Comparison of ENCODE assay signal across 21 cellular contexts in genomic region chr12:113318900-113319628, GRCh38. TPM values are rescaled to one million over a fixed set of nuclear protein-coding genes. Genes with fewer than 3 reads are reported as not detected.
DNase-seq lines count a peak whose midpoint lies in the region; ATAC-seq and TF ChIP-seq lines count a peak whose summit lies in the region.
"Had no signal": no experiment of that assay in that cellular context is flagged by ENCODE, and none has a peak within 500 bp of the region (broad histone marks: within the 10 kb centered on the region; RNA-seq: fewer than 3 reads in every experiment).

No MANE protein-coding gene starts in this region.

- peak overlapping the region; percentile 67 for H3K27ac Mint-ChIP-seq in activated naive CD8-positive, alpha-beta T cell treated with anti-CD3 and anti-CD28 coated beads, Interleukin-2, amount 10 ng/mL, durations not matched to agents 7 days and 5 days
- H3K27ac Mint-ChIP-seq in activated naive CD8-positive, alpha-beta T cell treated with anti-CD3 and anti-CD28 coated beads for 36 hours, result no peak overlapping the region
- H3K27ac Mint-ChIP-seq in T-helper 17 cell, result peak overlapping the region; percentile 4
- H3K27ac Mint-ChIP-seq in effector memory CD8-positive, alpha-beta T cell, result peak overlapping the region; percentile 41 to 62
- H3K27ac Mint-ChIP-seq in stimulated activated effector memory CD8-positive, alpha-beta T cell treated with anti-CD3 and anti-CD28 coated beads, Interleukin-12 subunit alpha, Interleukin-12 subunit beta, amount 100 ng/mL, for 72 hours, result peak overlapping the region; percentile 41

- H3K4me3 ChIP-seq in right lobe of liver, result no peak overlapping the region

- peaks cover 0 to 28% (median 6%) of the 10 kb centered on the region in 4 donors for H3K36me3 ChIP-seq in right lobe of liver

- peaks cover 42% of the 10 kb centered on the region for H3K36me3 Mint-ChIP-seq in activated naive CD8-positive, alpha-beta T cell treated with anti-CD3 and anti-CD28 coated beads, Interleukin-2, amount 10 ng/mL, durations not matched to agents 7 days and 5 days
- peaks cover 43% of the 10 kb centered on the region for H3K36me3 Mint-ChIP-seq in activated naive CD8-positive, alpha-beta T cell treated with anti-CD3 and anti-CD28 coated beads for 36 hours
- peaks cover 10% of the 10 kb centered on the region for H3K36me3 Mint-ChIP-seq in T-helper 17 cell (ENCODE audit: low read depth)
- H3K36me3 Mint-ChIP-seq in effector memory CD8-positive, alpha-beta T cell (ENCODE audit: insufficient read depth), result peaks cover 13% of the 10 kb centered on the region
- peaks cover 42% of the 10 kb centered on the region for H3K36me3 Mint-ChIP-seq in stimulated activated effector memory CD8-positive, alpha-beta T cell treated with anti-CD3 and anti-CD28 coated beads, Interleukin-12 subunit alpha, Interleukin-12 subunit beta, amount 100 ng/mL, for 72 hours

- no peak for TF ChIP-seq CTCF in right lobe of liver (IDR thresholded peaks at IDR 0.05)

- no peak for ATAC-seq in activated naive CD8-positive, alpha-beta T cell treated with anti-CD3 and anti-CD28 coated beads, Interleukin-2, amount 10 ng/mL, durations not matched to agents 7 days and 5 days (ENCODE audit: low read depth)
- ATAC-seq in T-helper 17 cell (no peak), right lobe of liver (no peak)
- ATAC-seq in effector memory CD8-positive, alpha-beta T cell (replicated peaks), result no peak
- ATAC-seq in stimulated activated effector memory CD8-positive, alpha-beta T cell treated with anti-CD3 and anti-CD28 coated beads, Interleukin-12 subunit alpha, Interleukin-12 subunit beta, amount 100 ng/mL, for 72 hours, result no peak
- ATAC-seq: HCT116, Panc1, SK-N-SH treated with all-trans-retinoic acid at 6 μM for 48 hours had no signal

- no peaks in the 10 kb centered on the region for H3K4me1 ChIP-seq in right lobe of liver
- H3K4me1 ChIP-seq: Caco-2 had no signal

- no peak for DNase-seq in activated naive CD8-positive, alpha-beta T cell treated with anti-CD3 and anti-CD28 coated beads, Interleukin-2, amount 10 ng/mL, durations not matched to agents 7 days and 5 days
- no peak for DNase-seq in activated naive CD8-positive, alpha-beta T cell treated with anti-CD3 and anti-CD28 coated beads for 36 hours
- DNase-seq in T-helper 17 cell (no peak), right lobe of liver (no peak), mesenteric fat pad (ENCODE audit: low spot score) (no peak), NCI-H2196 treated with DMSO at 0.1 percent for 48 hours (lab: John Stamatoyannopoulos, UW; ENCODE audit: unreplicated experiment) (no peak)
- no peak for DNase-seq in effector memory CD8-positive, alpha-beta T cell
- DNase-seq in stimulated activated effector memory CD8-positive, alpha-beta T cell treated with anti-CD3 and anti-CD28 coated beads, Interleukin-12 subunit alpha, Interleukin-12 subunit beta, amount 100 ng/mL, for 72 hours (ENCODE audit: low spot score in 2 of 2), result no peak
- DNase-seq: Caco-2; CD4-positive, CD25-positive, alpha-beta regulatory T cell; DND-41; GOT3; KBM-7; MM.1S; NCI-H1048; NCI-H1417 treated with DMSO at 0.1 percent for 48 hours; NCI-H187 treated with DMSO at 0.1 percent for 48 hours; NCI-H2107 had no signal

- 81% methylated on average over 6 of the region's 15 CpGs for WGBS in right lobe of liver (ENCODE audit: insufficient coverage, low coverage, low lambda C conversion rate, missing lambda C conversion rate)

- no peak overlapping the region for H3K27ac ChIP-seq in right lobe of liver

- H3K9me3 Mint-ChIP-seq in activated naive CD8-positive, alpha-beta T cell treated with anti-CD3 and anti-CD28 coated beads, Interleukin-2, amount 10 ng/mL, durations not matched to agents 7 days and 5 days, result no peaks in the 10 kb centered on the region
- H3K9me3 Mint-ChIP-seq in activated naive CD8-positive, alpha-beta T cell treated with anti-CD3 and anti-CD28 coated beads for 36 hours, result peaks cover 3% of the 10 kb centered on the region
- H3K9me3 Mint-ChIP-seq in effector memory CD8-positive, alpha-beta T cell, result no peaks in the 10 kb centered on the region
- H3K9me3 Mint-ChIP-seq in stimulated activated effector memory CD8-positive, alpha-beta T cell treated with anti-CD3 and anti-CD28 coated beads, Interleukin-12 subunit alpha, Interleukin-12 subunit beta, amount 100 ng/mL, for 72 hours, result no peaks in the 10 kb centered on the region
- H3K9me3 Mint-ChIP-seq: CD4-positive, CD25-positive, alpha-beta regulatory T cell had no signal

- H3K4me1 Mint-ChIP-seq in activated naive CD8-positive, alpha-beta T cell treated with anti-CD3 and anti-CD28 coated beads, Interleukin-2, amount 10 ng/mL, durations not matched to agents 7 days and 5 days, result peaks cover 4% of the 10 kb centered on the region
- peaks cover 3% of the 10 kb centered on the region for H3K4me1 Mint-ChIP-seq in activated naive CD8-positive, alpha-beta T cell treated with anti-CD3 and anti-CD28 coated beads for 36 hours
- H3K4me1 Mint-ChIP-seq in T-helper 17 cell, result peaks cover 11% of the 10 kb centered on the region
- peaks cover 3 to 6% of the 10 kb centered on the region in 2 donors for H3K4me1 Mint-ChIP-seq in effector memory CD8-positive, alpha-beta T cell (ENCODE audit: low read depth in 2 of 2)
- peaks cover 13% of the 10 kb centered on the region for H3K4me1 Mint-ChIP-seq in stimulated activated effector memory CD8-positive, alpha-beta T cell treated with anti-CD3 and anti-CD28 coated beads, Interleukin-12 subunit alpha, Interleukin-12 subunit beta, amount 100 ng/mL, for 72 hours

- H3K9me3 ChIP-seq in T-helper 17 cell (ENCODE audit: control insufficient read depth, low read length, poor library complexity, severe bottlenecking), result no peaks in the 10 kb centered on the region
- H3K9me3 ChIP-seq in right lobe of liver, result no peaks in the 10 kb centered on the region
- H3K9me3 ChIP-seq: Caco-2 had no signal

- POLR2A ChIA-PET in activated naive CD8-positive, alpha-beta T cell treated with anti-CD3 and anti-CD28 coated beads, Interleukin-2, amount 10 ng/mL, durations not matched to agents 7 days and 5 days (lab: Charles Lee), result interaction anchor here (1.1 kb wide), 1 partner anchor 122 kb away, joined by 4 read pairs; no protein-coding TSS in a partner anchor

- H3K27me3 Mint-ChIP-seq in activated naive CD8-positive, alpha-beta T cell treated with anti-CD3 and anti-CD28 coated beads, Interleukin-2, amount 10 ng/mL, durations not matched to agents 7 days and 5 days, result no peaks in the 10 kb centered on the region
- no peaks in the 10 kb centered on the region for H3K27me3 Mint-ChIP-seq in activated naive CD8-positive, alpha-beta T cell treated with anti-CD3 and anti-CD28 coated beads for 36 hours
- H3K27me3 Mint-ChIP-seq in T-helper 17 cell, result no peaks in the 10 kb centered on the region
- H3K27me3 Mint-ChIP-seq in effector memory CD8-positive, alpha-beta T cell, result no peaks in the 10 kb centered on the region
- H3K27me3 Mint-ChIP-seq: CD4-positive, CD25-positive, alpha-beta regulatory T cell had no signal

- intact Hi-C loops in right lobe of liver (cut with DNase I), result loop anchor here in 1 of 2 donors (10.0 kb wide), 1 partner anchor 116 kb away; no protein-coding TSS in a partner anchor

- H3K27me3 ChIP-seq in right lobe of liver, result no peaks in the 10 kb centered on the region

- H3K4me3 Mint-ChIP-seq in activated naive CD8-positive, alpha-beta T cell treated with anti-CD3 and anti-CD28 coated beads, Interleukin-2, amount 10 ng/mL, durations not matched to agents 7 days and 5 days, result no peak overlapping the region
- H3K4me3 Mint-ChIP-seq in activated naive CD8-positive, alpha-beta T cell treated with anti-CD3 and anti-CD28 coated beads for 36 hours, result no peak overlapping the region
- H3K4me3 Mint-ChIP-seq in T-helper 17 cell, result no peak overlapping the region
- no peak overlapping the region for H3K4me3 Mint-ChIP-seq in effector memory CD8-positive, alpha-beta T cell
- no peak overlapping the region for H3K4me3 Mint-ChIP-seq in stimulated activated effector memory CD8-positive, alpha-beta T cell treated with anti-CD3 and anti-CD28 coated beads, Interleukin-12 subunit alpha, Interleukin-12 subunit beta, amount 100 ng/mL, for 72 hours

- TF ChIP-seq POLR2A in right lobe of liver (IDR thresholded peaks at IDR 0.05), result no peak

RNA-seq across cellular contexts. Expression of gene SLC8B1, which starts 15.8 kb away (rescaled TPM):
- total RNA-seq in activated naive CD8-positive, alpha-beta T cell treated with anti-CD3 and anti-CD28 coated beads, Interleukin-2, amount 10 ng/mL, durations not matched to agents 7 days and 5 days, result 10 to 100 TPM; 42.1 to 42.4 TPM
- 10 to 100 TPM; 13.5 to 15.1 TPM for total RNA-seq in activated naive CD8-positive, alpha-beta T cell treated with anti-CD3 and anti-CD28 coated beads for 36 hours
- total RNA-seq in T-helper 17 cell (10 to 100 TPM; 58.6 to 66.0 TPM), right lobe of liver (10 to 100 TPM; 12.6 to 32.7 (median 21.5) TPM), mesenteric fat pad (28.5 TPM)

RNA-seq across cellular contexts. Expression of gene PLBD2, which starts 39.3 kb away (rescaled TPM):
- 10 to 100 TPM; 12.8 to 13.6 TPM for total RNA-seq in activated naive CD8-positive, alpha-beta T cell treated with anti-CD3 and anti-CD28 coated beads, Interleukin-2, amount 10 ng/mL, durations not matched to agents 7 days and 5 days
- 10 to 100 TPM; 14.8 to 15.5 TPM for total RNA-seq in activated naive CD8-positive, alpha-beta T cell treated with anti-CD3 and anti-CD28 coated beads for 36 hours
- total RNA-seq in T-helper 17 cell, result 10 to 100 TPM; 14.0 to 19.0 TPM
- 10 to 100 TPM; 18.4 to 34.1 (median 28.8) TPM for total RNA-seq in right lobe of liver
- 62.9 TPM for total RNA-seq in mesenteric fat pad
